15 cellular contexts compared by ENCODE assay signal in genomic region chr1:100230760-100231159, GRCh38. TPM values are rescaled to one million over a fixed set of nuclear protein-coding genes. Genes with fewer than 3 reads are reported as not detected.
DNase-seq lines count a peak whose midpoint lies in the region; ATAC-seq and TF ChIP-seq lines count a peak whose summit lies in the region.
"Had no signal": no experiment of that assay in that cellular context is flagged by ENCODE, and none has a peak within 500 bp of the region (broad histone marks: within the 10 kb centered on the region; RNA-seq: fewer than 3 reads in every experiment).

No MANE protein-coding gene starts in this region.

- no peak for DNase-seq in activated CD8-positive, alpha-beta T cell treated with anti-CD3 and anti-CD28 coated beads for 36 hours
- DNase-seq in activated CD8-positive, alpha-beta T cell treated with anti-CD3 and anti-CD28 coated beads, Interleukin-2, amount 10 ng/mL, durations not matched to agents 7 days and 5 days = no peak
- no peak for DNase-seq in activated naive CD4-positive, alpha-beta T cell treated with anti-CD3 and anti-CD28 coated beads, Interleukin-2, amount 50 U/mL, for 72 hours (ENCODE audit: low spot score in 2 of 2)
- no peak for DNase-seq in activated naive CD4-positive, alpha-beta T cell treated with anti-CD3 and anti-CD28 coated beads, Interleukin-2, amount 50 U/mL, for 16 hours
- no peak for DNase-seq in stimulated activated effector memory CD8-positive, alpha-beta T cell treated with anti-CD3 and anti-CD28 coated beads, Interleukin-12 subunit alpha, Interleukin-12 subunit beta, amount 100 ng/mL, for 72 hours (ENCODE audit: low spot score in 2 of 2)
- no peak for DNase-seq in stimulated activated CD4-positive, alpha-beta T cell treated with anti-CD3 and anti-CD28 coated beads, Interleukin-1b, Interleukin-23, amount 100 ng/mL, for 48 hours
- DNase-seq: ACHN, Calu3, GOT3, H9 had no signal

- H3K4me1 Mint-ChIP-seq in activated CD8-positive, alpha-beta T cell treated with anti-CD3 and anti-CD28 coated beads for 36 hours (ENCODE audit: low read depth) = peaks cover 10% of the 10 kb centered on the region
- no peaks in the 10 kb centered on the region for H3K4me1 Mint-ChIP-seq in activated CD8-positive, alpha-beta T cell treated with anti-CD3 and anti-CD28 coated beads, Interleukin-2, amount 10 ng/mL, durations not matched to agents 7 days and 5 days (ENCODE audit: low read depth)
- H3K4me1 Mint-ChIP-seq in stimulated activated effector memory CD8-positive, alpha-beta T cell treated with anti-CD3 and anti-CD28 coated beads, Interleukin-12 subunit alpha, Interleukin-12 subunit beta, amount 100 ng/mL, for 72 hours = no peaks in the 10 kb centered on the region

- peak; percentile 68 for ATAC-seq in activated CD8-positive, alpha-beta T cell treated with anti-CD3 and anti-CD28 coated beads for 36 hours
- ATAC-seq in activated CD8-positive, alpha-beta T cell treated with anti-CD3 and anti-CD28 coated beads, Interleukin-2, amount 10 ng/mL, durations not matched to agents 7 days and 5 days = no peak
- ATAC-seq in activated naive CD4-positive, alpha-beta T cell treated with anti-CD3 and anti-CD28 coated beads, Interleukin-2, amount 50 U/mL, for 72 hours = peak; percentile 83 to 99
- peak; percentile 80 for ATAC-seq in HG02870 (IDR thresholded peaks at IDR 0.05; ENCODE audit: unreplicated experiment)
- ATAC-seq in stimulated activated effector memory CD8-positive, alpha-beta T cell treated with anti-CD3 and anti-CD28 coated beads, Interleukin-12 subunit alpha, Interleukin-12 subunit beta, amount 100 ng/mL, for 72 hours = peak; percentile 99
- no peak for ATAC-seq in HG02588 (IDR thresholded peaks at IDR 0.05; ENCODE audit: unreplicated experiment)
- ATAC-seq: HepG2 had no signal

- CTCF ChIA-PET in activated CD8-positive, alpha-beta T cell treated with anti-CD3 and anti-CD28 coated beads for 36 hours (lab: Charles Lee) = no interaction called here
- CTCF ChIA-PET in activated CD8-positive, alpha-beta T cell treated with anti-CD3 and anti-CD28 coated beads, Interleukin-2, amount 10 ng/mL, durations not matched to agents 7 days and 5 days (lab: Charles Lee) = no interaction called here

- H3K27me3 Mint-ChIP-seq in activated CD8-positive, alpha-beta T cell treated with anti-CD3 and anti-CD28 coated beads for 36 hours = no peaks in the 10 kb centered on the region
- no peaks in the 10 kb centered on the region for H3K27me3 Mint-ChIP-seq in activated CD8-positive, alpha-beta T cell treated with anti-CD3 and anti-CD28 coated beads, Interleukin-2, amount 10 ng/mL, durations not matched to agents 7 days and 5 days (ENCODE audit: low read depth)
- H3K27me3 Mint-ChIP-seq: CD4-positive, CD25-positive, alpha-beta regulatory T cell had no signal

- intact Hi-C loops in activated CD8-positive, alpha-beta T cell treated with anti-CD3 and anti-CD28 coated beads for 36 hours (cut with micrococcal nuclease) = no loop called here

- POLR2A ChIA-PET in activated CD8-positive, alpha-beta T cell treated with anti-CD3 and anti-CD28 coated beads for 36 hours (lab: Charles Lee) = interaction anchor here (0.9 kb wide), 1 partner anchor 45 kb away, joined by 3 read pairs; no protein-coding TSS in a partner anchor
- POLR2A ChIA-PET in activated CD8-positive, alpha-beta T cell treated with anti-CD3 and anti-CD28 coated beads, Interleukin-2, amount 10 ng/mL, durations not matched to agents 7 days and 5 days (lab: Charles Lee) = no interaction called here

- H3K9me3 Mint-ChIP-seq in activated CD8-positive, alpha-beta T cell treated with anti-CD3 and anti-CD28 coated beads for 36 hours = no peaks in the 10 kb centered on the region
- no peaks in the 10 kb centered on the region for H3K9me3 Mint-ChIP-seq in activated CD8-positive, alpha-beta T cell treated with anti-CD3 and anti-CD28 coated beads, Interleukin-2, amount 10 ng/mL, durations not matched to agents 7 days and 5 days (ENCODE audit: insufficient read depth)
- H3K9me3 Mint-ChIP-seq in activated naive CD4-positive, alpha-beta T cell treated with anti-CD3 and anti-CD28 coated beads, Interleukin-2, amount 50 U/mL, for 72 hours = no peaks in the 10 kb centered on the region
- no peaks in the 10 kb centered on the region for H3K9me3 Mint-ChIP-seq in stimulated activated effector memory CD8-positive, alpha-beta T cell treated with anti-CD3 and anti-CD28 coated beads, Interleukin-12 subunit alpha, Interleukin-12 subunit beta, amount 100 ng/mL, for 72 hours
- H3K9me3 Mint-ChIP-seq: H9 had no signal

- H3K36me3 Mint-ChIP-seq in activated CD8-positive, alpha-beta T cell treated with anti-CD3 and anti-CD28 coated beads for 36 hours (ENCODE audit: low read depth) = peaks cover 22% of the 10 kb centered on the region
- H3K36me3 Mint-ChIP-seq in activated CD8-positive, alpha-beta T cell treated with anti-CD3 and anti-CD28 coated beads, Interleukin-2, amount 10 ng/mL, durations not matched to agents 7 days and 5 days (ENCODE audit: low read depth) = peaks cover 37% of the 10 kb centered on the region
- peaks cover 7 to 11% of the 10 kb centered on the region in 2 donors for H3K36me3 Mint-ChIP-seq in activated naive CD4-positive, alpha-beta T cell treated with anti-CD3 and anti-CD28 coated beads, Interleukin-2, amount 50 U/mL, for 72 hours
- H3K36me3 Mint-ChIP-seq in stimulated activated effector memory CD8-positive, alpha-beta T cell treated with anti-CD3 and anti-CD28 coated beads, Interleukin-12 subunit alpha, Interleukin-12 subunit beta, amount 100 ng/mL, for 72 hours = peaks cover 70% of the 10 kb centered on the region

- H3K27ac Mint-ChIP-seq in activated CD8-positive, alpha-beta T cell treated with anti-CD3 and anti-CD28 coated beads for 36 hours = no peak overlapping the region
- H3K27ac Mint-ChIP-seq in activated CD8-positive, alpha-beta T cell treated with anti-CD3 and anti-CD28 coated beads, Interleukin-2, amount 10 ng/mL, durations not matched to agents 7 days and 5 days = no peak overlapping the region
- peak overlapping the region in 1 of 2 donors; percentile 53 for H3K27ac Mint-ChIP-seq in activated naive CD4-positive, alpha-beta T cell treated with anti-CD3 and anti-CD28 coated beads, Interleukin-2, amount 50 U/mL, for 72 hours
- H3K27ac Mint-ChIP-seq in stimulated activated effector memory CD8-positive, alpha-beta T cell treated with anti-CD3 and anti-CD28 coated beads, Interleukin-12 subunit alpha, Interleukin-12 subunit beta, amount 100 ng/mL, for 72 hours = no peak overlapping the region
- H3K27ac Mint-ChIP-seq: CD4-positive, CD25-positive, alpha-beta regulatory T cell had no signal

- TF ChIP-seq CTCF in activated CD8-positive, alpha-beta T cell treated with anti-CD3 and anti-CD28 coated beads for 36 hours (IDR thresholded peaks at IDR 0.05) = no peak

- H3K4me3 Mint-ChIP-seq in activated CD8-positive, alpha-beta T cell treated with anti-CD3 and anti-CD28 coated beads for 36 hours = no peak overlapping the region
- H3K4me3 Mint-ChIP-seq in activated CD8-positive, alpha-beta T cell treated with anti-CD3 and anti-CD28 coated beads, Interleukin-2, amount 10 ng/mL, durations not matched to agents 7 days and 5 days = no peak overlapping the region
- no peak overlapping the region for H3K4me3 Mint-ChIP-seq in stimulated activated effector memory CD8-positive, alpha-beta T cell treated with anti-CD3 and anti-CD28 coated beads, Interleukin-12 subunit alpha, Interleukin-12 subunit beta, amount 100 ng/mL, for 72 hours
- H3K4me3 Mint-ChIP-seq: CD4-positive, CD25-positive, alpha-beta regulatory T cell; H9 had no signal

RNA-seq across cellular contexts. Expression of gene DBT, which starts 18.9 kb away (rescaled TPM):
- 10 to 100 TPM; 11.8 to 12.6 TPM for total RNA-seq in activated CD8-positive, alpha-beta T cell treated with anti-CD3 and anti-CD28 coated beads for 36 hours
- total RNA-seq in activated CD8-positive, alpha-beta T cell treated with anti-CD3 and anti-CD28 coated beads, Interleukin-2, amount 10 ng/mL, durations not matched to agents 7 days and 5 days = 10 to 100 TPM in 1 of 2 experiments, 1 to 10 TPM in 1; 10.0 to 11.2 TPM
- total RNA-seq in activated naive CD4-positive, alpha-beta T cell treated with anti-CD3 and anti-CD28 coated beads, Interleukin-2, amount 50 U/mL, for 72 hours = 10 to 100 TPM; 14.6 to 17.7 TPM

RNA-seq across cellular contexts. Expression of gene RTCA, which starts 35.3 kb away (rescaled TPM):
- total RNA-seq in activated CD8-positive, alpha-beta T cell treated with anti-CD3 and anti-CD28 coated beads for 36 hours = 10 to 100 TPM; 44.7 to 46.0 TPM
- 10 to 100 TPM; 51.6 to 51.7 TPM for total RNA-seq in activated CD8-positive, alpha-beta T cell treated with anti-CD3 and anti-CD28 coated beads, Interleukin-2, amount 10 ng/mL, durations not matched to agents 7 days and 5 days
- total RNA-seq in activated naive CD4-positive, alpha-beta T cell treated with anti-CD3 and anti-CD28 coated beads, Interleukin-2, amount 50 U/mL, for 72 hours = 10 to 100 TPM; 33.4 to 42.6 TPM

RNA-seq across cellular contexts. Expression of gene LRRC39, which starts 52.7 kb away (rescaled TPM):
- under 1 TPM; 0.34 to 0.92 TPM for total RNA-seq in activated CD8-positive, alpha-beta T cell treated with anti-CD3 and anti-CD28 coated beads for 36 hours
- under 1 TPM; 0.45 to 0.52 TPM for total RNA-seq in activated CD8-positive, alpha-beta T cell treated with anti-CD3 and anti-CD28 coated beads, Interleukin-2, amount 10 ng/mL, durations not matched to agents 7 days and 5 days
- under 1 TPM; 0.32 to 0.70 TPM for total RNA-seq in activated naive CD4-positive, alpha-beta T cell treated with anti-CD3 and anti-CD28 coated beads, Interleukin-2, amount 50 U/mL, for 72 hours
- total RNA-seq: A172 had no signal

Comparison
In these comparisons a context has a peak if more than half of its experiments do, and no peak if none do; other contexts are left out.
1. ATAC-seq: peak in activated CD8-positive, alpha-beta T cell treated with anti-CD3 and anti-CD28 coated beads for 36 hours (single experiment), activated naive CD4-positive, alpha-beta T cell treated with anti-CD3 and anti-CD28 coated beads, Interleukin-2, amount 50 U/mL, for 72 hours (2 of 2), HG02870 (single experiment) and stimulated activated effector memory CD8-positive, alpha-beta T cell treated with anti-CD3 and anti-CD28 coated beads, Interleukin-12 subunit alpha, Interleukin-12 subunit beta, amount 100 ng/mL, for 72 hours (single experiment); none in activated CD8-positive, alpha-beta T cell treated with anti-CD3 and anti-CD28 coated beads, Interleukin-2, amount 10 ng/mL, durations not matched to agents 7 days and 5 days (single experiment) and HG02588 (single experiment).